In genomic region chr6:32046450-32047083, GRCh38 we compare ENCODE assay signal across 9 cellular contexts. TPM values are rescaled to one million over a fixed set of nuclear protein-coding genes. Genes with fewer than 3 reads are reported as not detected.
A peak's percentile ranks its signal among the peaks of the same experiment; 100 is the strongest.
DNase-seq lines count a peak whose midpoint lies in the region; ATAC-seq, FAIRE-seq and TF ChIP-seq lines count a peak whose summit lies in the region.
"Had no signal": no experiment of that assay in that cellular context is flagged by ENCODE, and none has a peak within 500 bp of the region (broad histone marks: within the 10 kb centered on the region; RNA-seq: fewer than 3 reads in every experiment).

No MANE protein-coding gene starts in this region.

- H3K27ac ChIP-seq in adipose tissue (ENCODE audit: low read depth, low read length) = peak overlapping the region; percentile 92
- H3K27ac ChIP-seq in right cardiac atrium (ENCODE audit: low read length) = peak overlapping the region; percentile 85
- peak overlapping the region in 1 of 2 donors; percentile 75 for H3K27ac ChIP-seq in testis

- no peak for TF ChIP-seq CTCF in testis (IDR thresholded peaks at IDR 0.05)

- peak; percentile 32 to 46 for ATAC-seq in right cardiac atrium

- 45 to 49% (median 48%) methylated on average over 14 of the region's 14 CpGs for WGBS in adipose tissue, 3 donors
- WGBS in right cardiac atrium = 35% methylated on average over 14 of the region's 14 CpGs
- WGBS in testis, 2 donors = 56 to 64% methylated on average over 14 of the region's 14 CpGs

- peak; percentile 28 for FAIRE-seq in HTR-8/SVneo (lab: Jason Lieb, UNC)

- intact Hi-C loops in right cardiac atrium (cut with DNase I) (loop anchor here in 1 of 4 donors (10.0 kb wide), 1 partner anchor 48 kb away; no protein-coding TSS in a partner anchor), testis (cut with DNase I; ENCODE audit: low total_unique reads) (no loop called here)

- no peaks in the 10 kb centered on the region for H3K27me3 ChIP-seq in right cardiac atrium (ENCODE audit: control insufficient read depth, insufficient read depth)
- H3K27me3 ChIP-seq in testis = no peaks in the 10 kb centered on the region

- H3K4me1 ChIP-seq in right cardiac atrium (ENCODE audit: control insufficient read depth, insufficient read depth, low read length) = peaks cover 3% of the 10 kb centered on the region
- H3K4me1 ChIP-seq in testis = peaks cover 20% of the 10 kb centered on the region

- no peak for TF ChIP-seq POLR2A in testis (IDR thresholded peaks at IDR 0.05)

- DNase-seq in HTR-8/SVneo (ENCODE audit: insufficient read length, low spot score) (peak; percentile 27), right cardiac atrium (peak; percentile 73 to 89 (median 86)), testis (peak; percentile 25), D341Med (ENCODE audit: low spot score) (no peak), HCEC 1CT (no peak), HuH-7.5 (ENCODE audit: low spot score) (no peak)
- DNase-seq: activated effector memory CD4-positive, alpha-beta T cell treated with anti-CD3 and anti-CD28 coated beads, Interleukin-2, amount 50 U/mL, for 16 hours; SHP77 treated with DMSO at 0.1 percent for 48 hours had no signal

- H3K4me3 ChIP-seq in right cardiac atrium (ENCODE audit: low read length) = no peak overlapping the region
- H3K4me3 ChIP-seq in testis = no peak overlapping the region

- no peaks in the 10 kb centered on the region for H3K36me3 ChIP-seq in testis (ENCODE audit: low read depth, missing control alignments)

- H3K9me3 ChIP-seq in right cardiac atrium (ENCODE audit: control insufficient read depth, low read length) (no peaks in the 10 kb centered on the region), testis (no peaks in the 10 kb centered on the region)

RNA-seq across cellular contexts. Expression of gene CYP21A2, which starts 8.4 kb away (rescaled TPM):
- polyA plus RNA-seq in adipose tissue (1 to 10 TPM in 2 of 3 donors, under 1 TPM in 1; 0.71 to 2.1 (median 1.4) TPM), right cardiac atrium (0.48 TPM), testis (ENCODE audit: insufficient read depth, low read depth, low replicate concordance) (0.96 TPM)
- total RNA-seq in right cardiac atrium (1 to 10 TPM in 1 of 4 donors, under 1 TPM in 2, not detected in 1; 0.47 to 3.2 (median 0.51) TPM), testis (1 to 10 TPM in 1 of 2 donors, under 1 TPM in 1; 0.81 to 1.7 TPM)

RNA-seq across cellular contexts. Expression of gene C4B, which starts 32.0 kb away (rescaled TPM):
- polyA plus RNA-seq in adipose tissue (100 to 1,000 TPM in 1 of 3 donors, 10 to 100 TPM in 2; 22.4 to 207 (median 93.8) TPM), right cardiac atrium (41.2 TPM), testis (ENCODE audit: insufficient read depth, low read depth, low replicate concordance) (125 TPM)
- total RNA-seq in right cardiac atrium (100 to 1,000 TPM in 3 of 4 donors, 10 to 100 TPM in 1; 86.0 to 163 (median 139) TPM), testis (10 to 100 TPM; 21.3 to 96.7 TPM)

Comparison
In these comparisons a context has a peak if more than half of its experiments do, and no peak if none do; other contexts are left out.
1. DNase-seq: peak in HTR-8/SVneo (single experiment), right cardiac atrium (3 of 3) and testis (single experiment); none in D341Med (single experiment), HCEC 1CT (single experiment) and HuH-7.5 (single experiment).